ENCODE assay signal across 10 cellular contexts in genomic region chr11:60764879-60765278, GRCh38.
A peak's percentile ranks its signal among the peaks of the same experiment; 100 is the strongest.
DNase-seq lines count a peak whose midpoint lies in the region; ATAC-seq lines count a peak whose summit lies in the region.
"Had no signal": no experiment of that assay in that cellular context is flagged by ENCODE, and none has a peak within 500 bp of the region (broad histone marks: within the 10 kb centered on the region; RNA-seq: fewer than 3 reads in every experiment).

No MANE protein-coding gene starts in this region.

- in situ Hi-C loops in HAP-1 (cut with MboI; ENCODE audit: low sequenced_read_pairs), result no loop called here

- H3K27me3 ChIP-seq in HAP-1 (ENCODE audit: low read depth), result peaks cover 6% of the 10 kb centered on the region; the same call in 1 of the 2 replicates

- no peak overlapping the region for H3K4me3 ChIP-seq in HAP-1
- H3K4me3 ChIP-seq: SJSA1 had no signal

- DNase-seq in NCI-H2029 treated with DMSO at 0.1 percent for 48 hours (lab: John Stamatoyannopoulos, UW), result peak; percentile 47
- DNase-seq in hypothalamus (lab: John Stamatoyannopoulos, UW), result no peak
- DNase-seq in activated CD8-positive, alpha-beta memory T cell treated with anti-CD3 and anti-CD28 coated beads, Interleukin-2, amount 50 U/mL, for 4 hours, result no peak
- no peak for DNase-seq in NOMO-1 treated with dmso at 0.1 percent for 144 hours (lab: John Stamatoyannopoulos, UW; ENCODE audit: unreplicated experiment)
- DNase-seq in HAP-1 (ENCODE audit: low spot score in 2 of 2), result no peak
- DNase-seq: activated CD4-positive, alpha-beta T cell treated with anti-CD3 and anti-CD28 coated beads for 36 hours had no signal

- no peaks in the 10 kb centered on the region for H3K36me3 ChIP-seq in HAP-1 (replicated peaks)
- H3K36me3 ChIP-seq: SJSA1 had no signal

- no peaks in the 10 kb centered on the region for H3K9me3 ChIP-seq in HAP-1
- H3K9me3 ChIP-seq: SJSA1 had no signal

- no peaks in the 10 kb centered on the region for H3K4me1 ChIP-seq in HAP-1
- H3K4me1 ChIP-seq: SJSA1 had no signal

- ATAC-seq in GM18499 (IDR thresholded peaks at IDR 0.05; ENCODE audit: insufficient read depth, unreplicated experiment) (peak; percentile 36), GM19438 (IDR thresholded peaks at IDR 0.05; ENCODE audit: low read depth, unreplicated experiment) (peak; percentile 46), HG02885 (IDR thresholded peaks at IDR 0.05; ENCODE audit: poor library complexity, unreplicated experiment) (peak; percentile 37)
- ATAC-seq: activated CD4-positive, alpha-beta T cell treated with anti-CD3 and anti-CD28 coated beads for 36 hours had no signal
